In genomic region chr4:26263165-26263564, GRCh38 we compare ENCODE assay signal across 12 cellular contexts. TPM values are rescaled to one million over a fixed set of nuclear protein-coding genes. Genes with fewer than 3 reads are reported as not detected.
DNase-seq lines count a peak whose midpoint lies in the region; ATAC-seq, FAIRE-seq and TF ChIP-seq lines count a peak whose summit lies in the region.
"Had no signal": no experiment of that assay in that cellular context is flagged by ENCODE, and none has a peak within 500 bp of the region (broad histone marks: within the 10 kb centered on the region; RNA-seq: fewer than 3 reads in every experiment).

No MANE protein-coding gene starts in this region.

- no peaks in the 10 kb centered on the region for H3K79me2 ChIP-seq in GM23338 (replicated peaks; ENCODE audit: insufficient read depth)

- TF ChIP-seq POLR2A in sigmoid colon (IDR thresholded peaks at IDR 0.05): no peak

- H3K9me3 Mint-ChIP-seq in GM23338: 0 out of 3 replicates have a peak, but pooled peaks cover 7% of the 10 kb centered on the region
- H3K9me3 Mint-ChIP-seq: type B pancreatic cell had no signal

- TF ChIP-seq CTCF in BE2C (IDR thresholded peaks at IDR 0.05; ENCODE audit: low read depth, low read length) (no peak), GM23338 (conservative IDR thresholded peaks at IDR 0.05; ENCODE audit: low read depth in 2 of 2) (no peak), bronchial epithelial cell (IDR thresholded peaks at IDR 0.05; ENCODE audit: insufficient read depth, low read length, severe bottlenecking) (no peak), sigmoid colon (IDR thresholded peaks at IDR 0.05) (no peak)

- no peak overlapping the region for H3K27ac Mint-ChIP-seq in GM23338
- H3K27ac Mint-ChIP-seq: type B pancreatic cell had no signal

- no peak overlapping the region for H3K4me3 Mint-ChIP-seq in GM23338
- H3K4me3 Mint-ChIP-seq: type B pancreatic cell had no signal

- no peak overlapping the region for H3K27ac ChIP-seq in GM23338 (ENCODE audit: low read depth)
- H3K27ac ChIP-seq in sigmoid colon: no peak overlapping the region

- no peak for TF ChIP-seq EP300 in sigmoid colon (IDR thresholded peaks at IDR 0.05)

- H3K9me3 ChIP-seq in BE2C (no peaks in the 10 kb centered on the region), sigmoid colon (no peaks in the 10 kb centered on the region)

- H3K27me3 ChIP-seq in BE2C (no peaks in the 10 kb centered on the region), GM23338 (ENCODE audit: insufficient read depth) (no peaks in the 10 kb centered on the region), bronchial epithelial cell (ENCODE audit: control insufficient read depth, insufficient read depth, low read length) (no peaks in the 10 kb centered on the region), sigmoid colon (no peaks in the 10 kb centered on the region)

- H3K4me3 ChIP-seq in BE2C (ENCODE audit: low read depth, low read length): no peak overlapping the region
- no peak overlapping the region for H3K4me3 ChIP-seq in GM23338
- no peak overlapping the region for H3K4me3 ChIP-seq in bronchial epithelial cell (ENCODE audit: low read depth, low read length)
- H3K4me3 ChIP-seq in sigmoid colon: no peak overlapping the region

- FAIRE-seq in bronchial epithelial cell (lab: Jason Lieb, UNC): no peak
- no peak for FAIRE-seq in RCC 7860 (lab: Jason Lieb, UNC)
- FAIRE-seq: endometrium had no signal

- no peak overlapping the region for H3K4me2 ChIP-seq in GM23338

- intact Hi-C loops in sigmoid colon (cut with DNase I): no loop called here

- peak; percentile 9 for DNase-seq in BE2C
- peak; percentile 63 for DNase-seq in GM23338 (ENCODE audit: low spot score)
- peak; percentile 9 for DNase-seq in NCI-H2171 (lab: John Stamatoyannopoulos, UW)
- DNase-seq in bronchial epithelial cell (ENCODE audit: low read depth): peak; percentile 26
- no peak for DNase-seq in sigmoid colon
- no peak for DNase-seq in activated T-cell treated with anti-CD3 and anti-CD28 coated beads for 4 hours
- no peak for DNase-seq in RCC 7860 (ENCODE audit: low spot score)
- DNase-seq: COR-L47, T1000 had no signal

- no peaks in the 10 kb centered on the region for H3K4me1 ChIP-seq in BE2C
- peaks cover 15% of the 10 kb centered on the region for H3K4me1 ChIP-seq in GM23338 (ENCODE audit: insufficient read depth)
- peaks cover 0 to 20% (median 16%) of the 10 kb centered on the region in 4 donors for H3K4me1 ChIP-seq in sigmoid colon

- H2AFZ ChIP-seq in GM23338: peak overlapping the region; percentile 81; the same call in 1 of the 2 replicates

- peaks cover 5% of the 10 kb centered on the region for H3F3A ChIP-seq in GM23338 (replicated peaks; ENCODE audit: low read depth)

- H4K20me1 ChIP-seq in GM23338 (replicated peaks; ENCODE audit: insufficient read depth): no peaks in the 10 kb centered on the region

- H3K27me3 Mint-ChIP-seq in GM23338 (ENCODE audit: insufficient read depth, low read depth, poor library complexity): peaks cover 4% of the 10 kb centered on the region
- H3K27me3 Mint-ChIP-seq: type B pancreatic cell had no signal

- H3K9me2 ChIP-seq in GM23338 (ENCODE audit: insufficient read depth): no peaks in the 10 kb centered on the region

- H3K36me3 ChIP-seq in BE2C (no peaks in the 10 kb centered on the region), GM23338 (ENCODE audit: insufficient read depth) (no peaks in the 10 kb centered on the region), bronchial epithelial cell (ENCODE audit: control insufficient read depth, insufficient read depth, low read length) (no peaks in the 10 kb centered on the region), sigmoid colon (no peaks in the 10 kb centered on the region)

- 36 to 72% methylated on average over 5 of the region's 5 CpGs for WGBS in sigmoid colon, 2 donors

- 0 out of 3 replicates have a peak, but pooled peaks cover 2% of the 10 kb centered on the region for H3K36me3 Mint-ChIP-seq in GM23338 (ENCODE audit: low read depth)
- H3K36me3 Mint-ChIP-seq: type B pancreatic cell had no signal

- H3K4me1 Mint-ChIP-seq in GM23338: peaks cover 10% of the 10 kb centered on the region

- ATAC-seq in GM23338 (peak; percentile 87), GM18870 (IDR thresholded peaks at IDR 0.05; ENCODE audit: unreplicated experiment) (no peak)

TF ChIP-seq in GM23338, 12 proteins besides CTCF, POLR2A, EP300 and RAD21 (continues in another document):
- no peak for TF ChIP-seq ZNF462 (CRISPR knock-in tag; IDR thresholded peaks at IDR 0.05)
- peak; percentile 64 for TF ChIP-seq ETS1 (IDR thresholded peaks at IDR 0.05)
- peak; percentile 37; the same call in 1 of the 2 replicates for TF ChIP-seq CREB1 (CRISPR knock-in tag; IDR thresholded peaks at IDR 0.05; ENCODE audit: low read depth)
- no peak for TF ChIP-seq POLR2AphosphoS5 (IDR thresholded peaks at IDR 0.05; ENCODE audit: low read depth)
- TF ChIP-seq ZNF331 (CRISPR knock-in tag; IDR thresholded peaks at IDR 0.05; ENCODE audit: low read depth): no peak
- no peak for TF ChIP-seq NANOG (IDR thresholded peaks at IDR 0.05; ENCODE audit: borderline replicate concordance)

RNA-seq across cellular contexts. Expression of gene RBPJ, which starts 57.6 kb away (rescaled TPM):
- 21.7 TPM for polyA plus RNA-seq in BE2C (2012; ENCODE audit: insufficient read depth, insufficient read length, low read depth)
- total RNA-seq in GM23338 (2014; rRNA removed; shearing (Covaris generic)): 205 and 212 TPM in 2 replicates
- 457 and 461 TPM in 2 replicates for polyA plus RNA-seq in GM23338 (2016; fragmentation: Nextera tagmentation; extraction: Ambion mirVana)
- 26.6 and 34.5 TPM in 2 replicates for total RNA-seq in bronchial epithelial cell
- total RNA-seq in sigmoid colon: 100 to 1,000 TPM in 2 of 4 donors, 10 to 100 TPM in 2; 78.4 to 114 (median 100) TPM
- polyA plus RNA-seq in sigmoid colon: 10 to 100 TPM; 15.0 to 25.0 (median 15.0) TPM

Comparison
In these comparisons a context has a peak if more than half of its experiments do, and no peak if none do; other contexts are left out.
1. DNase-seq: peak in BE2C (single experiment), GM23338 (single experiment), NCI-H2171 (single experiment) and bronchial epithelial cell (single experiment); none in sigmoid colon (single experiment), activated T-cell treated with anti-CD3 and anti-CD28 coated beads for 4 hours (single experiment) and RCC 7860 (single experiment).